Comparison of ENCODE assay signal across 21 cellular contexts in genomic region chr11:67308031-67308866, GRCh38.
"Had no signal": no experiment of that assay in that cellular context is flagged by ENCODE, and none has a peak within 500 bp of the region (broad histone marks: within the 10 kb centered on the region; RNA-seq: fewer than 3 reads in every experiment).

No MANE protein-coding gene starts in this region.

- H3K9me3 ChIP-seq: body of pancreas, left ventricle myocardium inferior, psoas muscle, right lobe of liver, tibial nerve had no signal

- ATAC-seq: activated CD8-positive, alpha-beta T cell treated with anti-CD3 and anti-CD28 coated beads, Interleukin-2, amount 10 ng/mL, durations not matched to agents 7 days and 5 days; body of pancreas; psoas muscle; right lobe of liver; SK-N-SH treated with all-trans-retinoic acid at 6 μM for 48 hours; stimulated activated memory B cell treated with anti-CD40 and anti-IgM and Interleukin-4, amounts not matched to agents 10 μg/mL and 1 μg/mL and 100 μg/mL, for 72 hours had no signal

- H3K27ac Mint-ChIP-seq: activated CD8-positive, alpha-beta T cell treated with anti-CD3 and anti-CD28 coated beads, Interleukin-2, amount 10 ng/mL, durations not matched to agents 7 days and 5 days; activated naive CD8-positive, alpha-beta T cell; nephron; stimulated activated memory B cell treated with anti-CD40 and anti-IgM and Interleukin-4, amounts not matched to agents 10 μg/mL and 1 μg/mL and 100 μg/mL, for 72 hours had no signal

- H3K27ac ChIP-seq: body of pancreas, left ventricle myocardium inferior, psoas muscle, right lobe of liver, tibial nerve had no signal

- H3K4me1 Mint-ChIP-seq: nephron had no signal

- H3K4me3 Mint-ChIP-seq: activated CD8-positive, alpha-beta T cell treated with anti-CD3 and anti-CD28 coated beads, Interleukin-2, amount 10 ng/mL, durations not matched to agents 7 days and 5 days; activated naive CD8-positive, alpha-beta T cell; nephron; stimulated activated memory B cell treated with anti-CD40 and anti-IgM and Interleukin-4, amounts not matched to agents 10 μg/mL and 1 μg/mL and 100 μg/mL, for 72 hours had no signal

- H3K27me3 Mint-ChIP-seq: activated naive CD8-positive, alpha-beta T cell; stimulated activated memory B cell treated with anti-CD40 and anti-IgM and Interleukin-4, amounts not matched to agents 10 μg/mL and 1 μg/mL and 100 μg/mL, for 72 hours had no signal

- H3K36me3 Mint-ChIP-seq: activated naive CD8-positive, alpha-beta T cell; stimulated activated memory B cell treated with anti-CD40 and anti-IgM and Interleukin-4, amounts not matched to agents 10 μg/mL and 1 μg/mL and 100 μg/mL, for 72 hours had no signal

- H3K9me3 Mint-ChIP-seq: nephron; stimulated activated memory B cell treated with anti-CD40 and anti-IgM and Interleukin-4, amounts not matched to agents 10 μg/mL and 1 μg/mL and 100 μg/mL, for 72 hours had no signal

- H3K27me3 ChIP-seq: body of pancreas, right lobe of liver, tibial nerve had no signal

- H3K4me3 ChIP-seq: body of pancreas, left ventricle myocardium inferior, psoas muscle, right lobe of liver, tibial nerve had no signal

- DNase-seq: activated CD4-positive, alpha-beta T cell treated with anti-CD3 and anti-CD28 coated beads for 4 hours; activated CD8-positive, alpha-beta memory T cell treated with anti-CD3 and anti-CD28 coated beads, Interleukin-2, amount 50 U/mL, for 4 hours; activated CD8-positive, alpha-beta T cell treated with anti-CD3 and anti-CD28 coated beads, Interleukin-2, amount 10 ng/mL, durations not matched to agents 7 days and 5 days; activated gamma-delta T cell treated with Interleukin-2 at 50 U/mL for 16 hours; amniotic stem cell; body of pancreas; caudate nucleus; foreskin fibroblast; hypothalamus; kidney; left ventricle myocardium inferior; mesendoderm; psoas muscle; stimulated activated CD4-positive, alpha-beta T cell treated with anti-CD3 and anti-CD28 coated beads, Interleukin-1b, Interleukin-23, amount 100 ng/mL, for 48 hours; T-helper 1 cell had no signal
